20 cellular contexts compared by ENCODE assay signal in genomic region chr1:29629814-29630516, GRCh38.
DNase-seq lines count a peak whose midpoint lies in the region; ATAC-seq and TF ChIP-seq lines count a peak whose summit lies in the region.
"Had no signal": no experiment of that assay in that cellular context is flagged by ENCODE, and none has a peak within 500 bp of the region (broad histone marks: within the 10 kb centered on the region; RNA-seq: fewer than 3 reads in every experiment).

No MANE protein-coding gene starts in this region.

- H3K4me3 Mint-ChIP-seq in osteocyte (ENCODE audit: unreplicated experiment): no peak overlapping the region
- H3K4me3 Mint-ChIP-seq in activated T-helper 1 cell treated with anti-CD3 and anti-CD28 coated beads, Interleukin-12 subunit alpha, Interleukin-12 subunit beta, Interleukin-2, Interleukin-4 antibody, amounts not matched to agents 30 ng/mL and 10 ng/mL and 1 ng/mL, durations not matched to agents 14 hours and 24 hours and 36 hours: no peak overlapping the region
- H3K4me3 Mint-ChIP-seq: B cell had no signal

- intact Hi-C loops in vagina (cut with DNase I): no loop called here
- intact Hi-C loops in activated T-helper 1 cell treated with anti-CD3 and anti-CD28 coated beads, Interleukin-12 subunit alpha, Interleukin-12 subunit beta, Interleukin-2, Interleukin-4 antibody, amounts not matched to agents 30 ng/mL and 10 ng/mL and 1 ng/mL, durations not matched to agents 14 hours and 24 hours and 36 hours (cut with micrococcal nuclease): no loop called here

- H3K4me3 ChIP-seq in coronary artery (no peak overlapping the region), vagina (no peak overlapping the region)
- H3K4me3 ChIP-seq: A549 had no signal

- H3K4me1 ChIP-seq in vagina: no peaks in the 10 kb centered on the region
- H3K4me1 ChIP-seq: A549 had no signal

- no peaks in the 10 kb centered on the region for H3K9me3 Mint-ChIP-seq in osteocyte (ENCODE audit: unreplicated experiment)
- no peaks in the 10 kb centered on the region for H3K9me3 Mint-ChIP-seq in activated T-helper 1 cell treated with anti-CD3 and anti-CD28 coated beads, Interleukin-12 subunit alpha, Interleukin-12 subunit beta, Interleukin-2, Interleukin-4 antibody, amounts not matched to agents 30 ng/mL and 10 ng/mL and 1 ng/mL, durations not matched to agents 14 hours and 24 hours and 36 hours

- H3K27me3 ChIP-seq in vagina: no peaks in the 10 kb centered on the region

- peak; percentile 41 for DNase-seq in activated effector memory CD4-positive, alpha-beta T cell treated with anti-CD3 and anti-CD28 coated beads, Interleukin-2, amount 50 U/mL, for 16 hours
- DNase-seq in activated effector memory CD4-positive, alpha-beta T cell treated with Interleukin-2 at 50 U/mL for 16 hours: no peak
- DNase-seq in coronary artery (ENCODE audit: low spot score) (peak; percentile 21), osteocyte (ENCODE audit: extremely low spot score, unreplicated experiment) (peak; percentile 74), vagina (ENCODE audit: extremely low spot score in 2 of 2) (peak; percentile 65 to 81)
- DNase-seq in activated T-helper 1 cell treated with anti-CD3 and anti-CD28 coated beads, Interleukin-12 subunit alpha, Interleukin-12 subunit beta, Interleukin-2, Interleukin-4 antibody, amounts not matched to agents 30 ng/mL and 10 ng/mL and 1 ng/mL, durations not matched to agents 14 hours and 24 hours and 36 hours (ENCODE audit: low spot score): no peak
- DNase-seq: DMS53, GF-D8, GOT3, Kasumi-1, NCI-H1694, NCI-H2171, NCI-H345, NCI-H524, NCI-H774 had no signal

- no peaks in the 10 kb centered on the region for H3K36me3 Mint-ChIP-seq in osteocyte (ENCODE audit: unreplicated experiment)
- no peaks in the 10 kb centered on the region for H3K36me3 Mint-ChIP-seq in activated T-helper 1 cell treated with anti-CD3 and anti-CD28 coated beads, Interleukin-12 subunit alpha, Interleukin-12 subunit beta, Interleukin-2, Interleukin-4 antibody, amounts not matched to agents 30 ng/mL and 10 ng/mL and 1 ng/mL, durations not matched to agents 14 hours and 24 hours and 36 hours (ENCODE audit: low read depth)

- H3K27me3 Mint-ChIP-seq in osteocyte (ENCODE audit: unreplicated experiment): no peaks in the 10 kb centered on the region
- peaks cover 1% of the 10 kb centered on the region for H3K27me3 Mint-ChIP-seq in activated T-helper 1 cell treated with anti-CD3 and anti-CD28 coated beads, Interleukin-12 subunit alpha, Interleukin-12 subunit beta, Interleukin-2, Interleukin-4 antibody, amounts not matched to agents 30 ng/mL and 10 ng/mL and 1 ng/mL, durations not matched to agents 14 hours and 24 hours and 36 hours (ENCODE audit: insufficient read depth)

- no peaks in the 10 kb centered on the region for H3K9me3 ChIP-seq in vagina
- H3K9me3 ChIP-seq: A549 had no signal

- H3K36me3 ChIP-seq in vagina: no peaks in the 10 kb centered on the region

- no peak for ATAC-seq in HG03095 (IDR thresholded peaks at IDR 0.05; ENCODE audit: unreplicated experiment)
- ATAC-seq: A549, HCT116, Panc1 had no signal

- no peak for TF ChIP-seq POLR2A in vagina (IDR thresholded peaks at IDR 0.05)

- no peak for TF ChIP-seq CTCF in coronary artery (IDR thresholded peaks at IDR 0.05)
- no peak for TF ChIP-seq CTCF in osteocyte (IDR thresholded peaks at IDR 0.05)
- TF ChIP-seq CTCF in vagina (IDR thresholded peaks at IDR 0.05): no peak

- no peak overlapping the region for H3K27ac Mint-ChIP-seq in osteocyte (ENCODE audit: unreplicated experiment)
- no peak overlapping the region for H3K27ac Mint-ChIP-seq in activated T-helper 1 cell treated with anti-CD3 and anti-CD28 coated beads, Interleukin-12 subunit alpha, Interleukin-12 subunit beta, Interleukin-2, Interleukin-4 antibody, amounts not matched to agents 30 ng/mL and 10 ng/mL and 1 ng/mL, durations not matched to agents 14 hours and 24 hours and 36 hours
- H3K27ac Mint-ChIP-seq: B cell had no signal

- peaks cover 22% of the 10 kb centered on the region for H3K4me1 Mint-ChIP-seq in osteocyte (ENCODE audit: unreplicated experiment)
- H3K4me1 Mint-ChIP-seq in activated T-helper 1 cell treated with anti-CD3 and anti-CD28 coated beads, Interleukin-12 subunit alpha, Interleukin-12 subunit beta, Interleukin-2, Interleukin-4 antibody, amounts not matched to agents 30 ng/mL and 10 ng/mL and 1 ng/mL, durations not matched to agents 14 hours and 24 hours and 36 hours (ENCODE audit: low read depth): no peaks in the 10 kb centered on the region
- H3K4me1 Mint-ChIP-seq: B cell had no signal

- H3K27ac ChIP-seq in coronary artery: no peak overlapping the region
- H3K27ac ChIP-seq in vagina: no peak overlapping the region
- H3K27ac ChIP-seq: A549 had no signal

Comparison
In these comparisons a context has a peak if more than half of its experiments do, and no peak if none do; other contexts are left out.
1. DNase-seq: peak in activated effector memory CD4-positive, alpha-beta T cell treated with anti-CD3 and anti-CD28 coated beads, Interleukin-2, amount 50 U/mL, for 16 hours (single experiment), coronary artery (single experiment), osteocyte (single experiment) and vagina (2 of 2); none in activated effector memory CD4-positive, alpha-beta T cell treated with Interleukin-2 at 50 U/mL for 16 hours (single experiment) and activated T-helper 1 cell treated with anti-CD3 and anti-CD28 coated beads, Interleukin-12 subunit alpha, Interleukin-12 subunit beta, Interleukin-2, Interleukin-4 antibody, amounts not matched to agents 30 ng/mL and 10 ng/mL and 1 ng/mL, durations not matched to agents 14 hours and 24 hours and 36 hours (single experiment).